1 cellular context compared by ENCODE assay signal in genomic region chr18:48959551-48959920, GRCh38.
TF ChIP-seq lines count a peak whose summit lies in the region.

No MANE protein-coding gene starts in this region.

TF ChIP-seq in IMR-90, 13 proteins besides CTCF, POLR2A, EP300 and RAD21:
- TF ChIP-seq CEBPB (IDR thresholded peaks at IDR 0.05; ENCODE audit: low read depth, low read length), result no peak
- TF ChIP-seq FOS (IDR thresholded peaks at IDR 0.05; ENCODE audit: low read depth, low read length), result no peak
- no peak for TF ChIP-seq RFX5 (IDR thresholded peaks at IDR 0.05; ENCODE audit: low read depth, low read length)
- no peak for TF ChIP-seq RCOR1 (IDR thresholded peaks at IDR 0.05; ENCODE audit: insufficient replicate concordance, low read length)
- TF ChIP-seq MAZ (IDR thresholded peaks at IDR 0.05; ENCODE audit: borderline replicate concordance, low read depth, low read length), result no peak
- TF ChIP-seq NFE2L2 (IDR thresholded peaks at IDR 0.05; ENCODE audit: low read depth, low read length), result no peak
- no peak for TF ChIP-seq CHD1 (IDR thresholded peaks at IDR 0.05; ENCODE audit: low read depth, low read length)
- no peak for TF ChIP-seq ELK1 (IDR thresholded peaks at IDR 0.05; ENCODE audit: borderline replicate concordance, low read depth, low read length)
- TF ChIP-seq BHLHE40 (IDR thresholded peaks at IDR 0.05; ENCODE audit: low read depth, low read length), result no peak
- no peak for TF ChIP-seq SMC3 (IDR thresholded peaks at IDR 0.05; ENCODE audit: low read depth, low read length)
- no peak for TF ChIP-seq MAFK (IDR thresholded peaks at IDR 0.05; ENCODE audit: low read depth, low read length)
- TF ChIP-seq USF2 (IDR thresholded peaks at IDR 0.05; ENCODE audit: low read depth, low read length), result no peak
- no peak for TF ChIP-seq MXI1 (IDR thresholded peaks at IDR 0.05; ENCODE audit: borderline replicate concordance, low read depth, low read length)
